Comparison of ENCODE assay signal across 8 cellular contexts in the genomic region with DNA sequence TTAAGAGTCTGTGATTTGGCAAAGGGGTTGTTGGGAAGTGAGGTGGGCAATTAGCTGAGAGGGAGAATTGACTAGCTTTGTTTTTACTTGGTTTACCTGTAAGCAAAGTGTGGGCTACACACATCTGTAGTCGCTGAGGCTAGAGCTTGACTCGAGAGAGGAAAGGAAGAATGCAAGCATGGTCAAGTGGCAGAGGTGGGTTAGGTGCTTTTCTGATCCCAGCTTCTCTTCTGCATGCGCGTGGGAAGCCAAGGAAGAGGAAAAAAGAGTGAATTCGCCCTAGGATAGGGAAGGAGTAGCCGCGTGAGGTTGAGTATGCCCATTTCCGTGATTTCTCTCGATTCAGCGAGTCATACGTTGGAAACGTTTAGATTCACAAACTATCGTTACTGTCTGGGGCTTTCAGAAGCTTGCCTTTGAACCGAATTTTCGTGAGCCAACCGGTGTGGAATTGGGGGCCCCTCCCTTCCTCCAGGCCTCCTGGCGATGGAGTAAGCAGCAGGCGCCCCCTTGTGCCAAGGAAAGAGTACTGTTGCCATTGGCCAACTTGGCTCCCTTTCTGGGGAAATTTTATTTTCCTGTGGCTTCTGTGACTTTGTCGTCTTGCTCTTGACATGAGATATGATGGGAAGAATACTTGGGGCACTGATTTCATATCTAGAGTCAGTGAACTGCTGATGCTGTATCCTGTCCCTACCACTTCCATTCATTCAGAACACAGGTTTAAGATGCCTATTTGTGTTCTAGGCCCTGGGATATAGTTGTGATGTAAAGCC. TPM values are rescaled to one million over a fixed set of nuclear protein-coding genes. Genes with fewer than 3 reads are reported as not detected.
DNase-seq lines count a peak whose midpoint lies in the region; ATAC-seq and TF ChIP-seq lines count a peak whose summit lies in the region.

No MANE protein-coding gene starts in this region.

- peak overlapping the region; percentile 89 to 100 (median 96) for H3K27ac Mint-ChIP-seq in CD8-positive, alpha-beta memory T cell

- ATAC-seq in HG02885 (IDR thresholded peaks at IDR 0.05; ENCODE audit: poor library complexity, unreplicated experiment) (peak; percentile 28), HG03432 (IDR thresholded peaks at IDR 0.05; ENCODE audit: unreplicated experiment) (no peak)

- CTCF ChIA-PET in CD8-positive, alpha-beta memory T cell (lab: Charles Lee) = interaction anchor here (0.6 to 6.2 kb wide), 53 partner anchors 9 to 815 kb away, joined by 3 to 203 read pairs (median 5); partner anchors contain the start of genes ARID1A and ZDHHC18

- no peaks in the 10 kb centered on the region for H3K9me3 ChIP-seq in CD8-positive, alpha-beta memory T cell (ENCODE audit: low read length)

- peaks cover under 1% of the 10 kb centered on the region for H3K36me3 ChIP-seq in CD8-positive, alpha-beta memory T cell (ENCODE audit: insufficient read depth, low read length)

- peak; percentile 79 to 92 (median 82) for DNase-seq in CD8-positive, alpha-beta memory T cell
- DNase-seq in NCI-H460 (ENCODE audit: extremely low read depth, low read depth) (peak; percentile 76), coronary artery (ENCODE audit: low spot score) (peak; percentile 89), left kidney (ENCODE audit: low read depth, low spot score) (peak; percentile 93)
- peak; percentile 93 for DNase-seq in activated CD4-positive, alpha-beta T cell treated with anti-CD3 and anti-CD28 coated beads for 48 hours
- peak; percentile 92 for DNase-seq in stimulated activated CD4-positive, alpha-beta T cell treated with anti-CD3 and anti-CD28 coated beads, Interleukin-1b, Interleukin-23, amount 100 ng/mL, for 48 hours

- peak overlapping the region; percentile 88 for H3K27ac ChIP-seq in CD8-positive, alpha-beta memory T cell (ENCODE audit: low read depth, low read length)
- peak overlapping the region; percentile 97 to 100 for H3K27ac ChIP-seq in coronary artery

- POLR2A ChIA-PET in CD8-positive, alpha-beta memory T cell (lab: Charles Lee) = interaction anchor here (1.0 to 6.2 kb wide), 14 partner anchors 11 to 317 kb away, joined by 3 to 86 read pairs (median 6); partner anchors contain the start of genes ARID1A and HMGN2

- H3K4me3 ChIP-seq in CD8-positive, alpha-beta memory T cell (ENCODE audit: low read length) = peak overlapping the region; percentile 92
- peak overlapping the region; percentile 80 for H3K4me3 ChIP-seq in coronary artery

- peaks cover 75 to 82% (median 81%) of the 10 kb centered on the region in 3 donors for H3K4me1 Mint-ChIP-seq in CD8-positive, alpha-beta memory T cell

- peak; percentile 95 for TF ChIP-seq CTCF in coronary artery (IDR thresholded peaks at IDR 0.05)

- peak overlapping the region; percentile 90 to 100 (median 100) for H3K4me3 Mint-ChIP-seq in CD8-positive, alpha-beta memory T cell

- H3K27me3 ChIP-seq in CD8-positive, alpha-beta memory T cell (ENCODE audit: insufficient read depth, low read length, poor library complexity, severe bottlenecking) = no peaks in the 10 kb centered on the region

- H3K9me3 Mint-ChIP-seq in CD8-positive, alpha-beta memory T cell = peaks cover 0 to 2% (median 0%) of the 10 kb centered on the region in 5 donors

- peaks cover 0 to 5% of the 10 kb centered on the region in 2 donors for H3K27me3 Mint-ChIP-seq in CD8-positive, alpha-beta memory T cell

- peaks cover 0 to 37% (median 5%) of the 10 kb centered on the region in 3 donors for H3K36me3 Mint-ChIP-seq in CD8-positive, alpha-beta memory T cell

- peaks cover 67% of the 10 kb centered on the region for H3K4me1 ChIP-seq in CD8-positive, alpha-beta memory T cell (ENCODE audit: insufficient read depth, low read length)

RNA-seq across cellular contexts. Expression of gene PIGV, which starts 1.3 kb away (rescaled TPM):
- total RNA-seq in CD8-positive, alpha-beta memory T cell = 10 to 100 TPM; 23.6 to 24.9 TPM
- polyA plus RNA-seq in CD8-positive, alpha-beta memory T cell = 19.1 TPM
- total RNA-seq in NCI-H460 (2014; rRNA removed; shearing (Covaris generic)) = 13.6 and 14.0 TPM in 2 replicates
- polyA plus RNA-seq in NCI-H460 (2014; cell fraction: nucleus; rRNA removed) = 7.8 and 13.0 TPM in 2 replicates

RNA-seq across cellular contexts. Expression of gene ZDHHC18, which starts 37.5 kb away (rescaled TPM):
- total RNA-seq in CD8-positive, alpha-beta memory T cell = 10 to 100 TPM; 61.5 to 66.0 TPM
- 21.7 TPM for polyA plus RNA-seq in CD8-positive, alpha-beta memory T cell
- total RNA-seq in NCI-H460 (2014; rRNA removed; shearing (Covaris generic)) = 12.5 and 15.2 TPM in 2 replicates
- 11.7 and 17.9 TPM in 2 replicates for polyA plus RNA-seq in NCI-H460 (2014; cell fraction: nucleus; rRNA removed)
